3 cellular contexts compared by ENCODE assay signal in the genomic region with DNA sequence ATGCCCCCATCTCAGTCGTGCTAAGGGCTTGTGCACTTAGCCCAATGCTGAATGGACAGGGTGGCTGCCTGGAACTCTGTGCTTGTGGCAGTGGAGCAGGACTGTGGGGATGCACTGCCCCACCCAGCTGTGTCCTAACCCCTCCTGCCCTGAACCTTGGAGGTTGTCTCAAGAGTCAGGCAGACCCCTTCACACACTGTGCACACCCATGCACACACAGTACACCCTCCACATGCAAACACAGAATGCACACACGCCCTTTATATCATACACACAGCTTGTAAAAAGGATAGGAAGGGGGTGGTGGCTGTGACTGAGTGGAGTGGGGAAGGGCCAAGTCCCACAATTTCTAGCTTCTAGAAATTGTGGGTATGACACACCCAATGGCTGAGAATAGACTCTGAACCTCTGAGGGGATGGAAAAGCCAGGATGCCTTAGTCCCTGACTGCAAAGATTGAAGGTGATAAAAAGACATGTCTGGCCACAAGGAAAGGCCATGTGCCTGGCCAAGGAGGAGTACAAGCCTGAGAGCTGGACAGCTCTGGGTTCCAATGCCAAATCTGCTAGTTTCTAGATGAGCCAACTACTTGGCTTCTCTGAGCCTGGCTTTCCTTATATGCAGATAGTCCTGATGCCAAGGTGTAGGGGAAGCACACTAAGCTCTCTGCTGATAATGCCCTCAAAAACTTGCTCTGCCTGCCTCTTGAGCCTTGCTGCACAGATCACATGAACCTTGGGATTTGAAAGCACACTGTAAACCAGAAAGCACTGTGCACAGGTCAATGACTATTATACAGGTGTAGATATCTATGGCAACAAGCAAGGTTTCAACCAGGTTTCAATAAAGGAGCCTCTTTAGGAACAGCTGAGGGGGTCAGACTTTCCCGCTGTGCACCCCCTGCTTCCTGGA.
A peak's percentile ranks its signal among the peaks of the same experiment; 100 is the strongest.
TF ChIP-seq lines count a peak whose summit lies in the region.

No MANE protein-coding gene starts in this region.

TF ChIP-seq in HEK293, 187 proteins besides CTCF, POLR2A, EP300 and RAD21 (continues in another document):
- TF ChIP-seq ZBTB48 (tag by site-specific recombination; IDR thresholded peaks at IDR 0.05) (peak; percentile 31; the same call in 1 of the 2 replicates), PRDM10 (tag by site-specific recombination; IDR thresholded peaks at IDR 0.05) (no peak), YY1 (tag by site-specific recombination; IDR thresholded peaks at IDR 0.05) (no peak), ZFHX2 (tag by site-specific recombination; conservative IDR thresholded peaks at IDR 0.05) (no peak), ZNF768 (tag by site-specific recombination; IDR thresholded peaks at IDR 0.05) (no peak), PRDM1 (tag by site-specific recombination; IDR thresholded peaks at IDR 0.05) (no peak), KLF17 (tag by site-specific recombination; IDR thresholded peaks at IDR 0.05) (peak; percentile 91)
- TF ChIP-seq, protein P1, sequence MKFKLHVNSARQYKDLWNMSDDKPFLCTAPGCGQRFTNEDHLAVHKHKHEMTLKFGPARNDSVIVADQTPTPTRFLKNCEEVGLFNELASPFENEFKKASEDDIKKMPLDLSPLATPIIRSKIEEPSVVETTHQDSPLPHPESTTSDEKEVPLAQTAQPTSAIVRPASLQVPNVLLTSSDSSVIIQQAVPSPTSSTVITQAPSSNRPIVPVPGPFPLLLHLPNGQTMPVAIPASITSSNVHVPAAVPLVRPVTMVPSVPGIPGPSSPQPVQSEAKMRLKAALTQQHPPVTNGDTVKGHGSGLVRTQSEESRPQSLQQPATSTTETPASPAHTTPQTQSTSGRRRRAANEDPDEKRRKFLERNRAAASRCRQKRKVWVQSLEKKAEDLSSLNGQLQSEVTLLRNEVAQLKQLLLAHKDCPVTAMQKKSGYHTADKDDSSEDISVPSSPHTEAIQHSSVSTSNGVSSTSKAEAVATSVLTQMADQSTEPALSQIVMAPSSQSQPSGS (tag by site-specific recombination; IDR thresholded peaks at IDR 0.05; ENCODE audit: low read depth) = no peak

TF ChIP-seq in SK-N-SH, 30 proteins besides CTCF, POLR2A, EP300 and RAD21:
- TF ChIP-seq REST (IDR thresholded peaks at IDR 0.05; ENCODE audit: low read depth, low read length) (0 out of 2 replicates have a peak, but pooled peaks have one; percentile 15), EZH2phosphoT487 (IDR thresholded peaks at IDR 0.05; ENCODE audit: borderline replicate concordance, low read depth) (no peak)

TF ChIP-seq in HepG2, 621 proteins besides CTCF, POLR2A, EP300 and RAD21:
- TF ChIP-seq NFIC (IDR thresholded peaks at IDR 0.05; ENCODE audit: low read length) = 0 out of 2 replicates have a peak, but pooled peaks have one; percentile 25
- 0 out of 2 replicates have a peak, but pooled peaks have one; percentile 90 for TF ChIP-seq SSRP1 (CRISPR knock-in tag; IDR thresholded peaks at IDR 0.05)
- TF ChIP-seq RBFOX2 (IDR thresholded peaks at IDR 0.05; ENCODE audit: low read depth, low read length) = peak; percentile 66; the same call in 1 of the 2 replicates
- peak; percentile 82 for TF ChIP-seq POLR2G (IDR thresholded peaks at IDR 0.05; ENCODE audit: low read depth, low read length)
- TF ChIP-seq ZFYVE20 (CRISPR knock-in tag; IDR thresholded peaks at IDR 0.05; ENCODE audit: borderline replicate concordance, low read depth) = no peak
- no peak for TF ChIP-seq FOSL2 (CRISPR knock-in tag; IDR thresholded peaks at IDR 0.05)
- TF ChIP-seq HNRNPH1 (optimal IDR thresholded peaks at IDR 0.05; ENCODE audit: low read depth, low read length) = peak; percentile 36
- TF ChIP-seq PAF1 (CRISPR knock-in tag; IDR thresholded peaks at IDR 0.05) = peak; percentile 80
- no peak for TF ChIP-seq RNF2 (conservative IDR thresholded peaks at IDR 0.05; ENCODE audit: low read depth)
- TF ChIP-seq ZNF343 (CRISPR knock-in tag; IDR thresholded peaks at IDR 0.05) = 0 out of 2 replicates have a peak, but pooled peaks have one; percentile 9
- TF ChIP-seq POLR2AphosphoS2 (IDR thresholded peaks at IDR 0.05; ENCODE audit: low read depth, low read length) = peak; percentile 94
- peak; percentile 92 for TF ChIP-seq AGO2 (optimal IDR thresholded peaks at IDR 0.05; ENCODE audit: low read depth, low read length)
- 0 out of 2 replicates have a peak, but pooled peaks have one; percentile 23 for TF ChIP-seq SP4 (CRISPR knock-in tag; IDR thresholded peaks at IDR 0.05)
- peak; percentile 67 for TF ChIP-seq POLR2AphosphoS5 (IDR thresholded peaks at IDR 0.05; ENCODE audit: low read depth, low read length)
- TF ChIP-seq, protein P2, sequence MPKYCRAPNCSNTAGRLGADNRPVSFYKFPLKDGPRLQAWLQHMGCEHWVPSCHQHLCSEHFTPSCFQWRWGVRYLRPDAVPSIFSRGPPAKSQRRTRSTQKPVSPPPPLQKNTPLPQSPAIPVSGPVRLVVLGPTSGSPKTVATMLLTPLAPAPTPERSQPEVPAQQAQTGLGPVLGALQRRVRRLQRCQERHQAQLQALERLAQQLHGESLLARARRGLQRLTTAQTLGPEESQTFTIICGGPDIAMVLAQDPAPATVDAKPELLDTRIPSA (CRISPR knock-in tag; IDR thresholded peaks at IDR 0.05; ENCODE audit: borderline replicate concordance) = no peak
- peak; percentile 96 for TF ChIP-seq RBM22 (optimal IDR thresholded peaks at IDR 0.05; ENCODE audit: low read length)
